Comparison of ENCODE assay signal across 8 cellular contexts in genomic region chr17:40355123-40355803, GRCh38.
DNase-seq lines count a peak whose midpoint lies in the region; TF ChIP-seq lines count a peak whose summit lies in the region.

No MANE protein-coding gene starts in this region.

- peaks cover 4% of the 10 kb centered on the region for H3K27me3 Mint-ChIP-seq in nephron (ENCODE audit: low read depth)

- H3K9me3 Mint-ChIP-seq in nephron = no peaks in the 10 kb centered on the region

- DNase-seq in NCI-H524 (lab: John Stamatoyannopoulos, UW) (peak; percentile 37 to 61), NCI-H524 treated with DMSO at 0.1 percent for 48 hours (lab: John Stamatoyannopoulos, UW) (no peak), NCI-H2227 treated with DMSO at 0.1 percent for 48 hours (lab: John Stamatoyannopoulos, UW) (peak; percentile 21), epidermal melanocyte (ENCODE audit: insufficient read length, low spot score) (peak; percentile 93), NCI-H187 treated with DMSO at 0.1 percent for 48 hours (lab: John Stamatoyannopoulos, UW) (no peak)
- DNase-seq in activated CD8-positive, alpha-beta memory T cell treated with anti-CD3 and anti-CD28 coated beads, Interleukin-2, amount 50 U/mL, for 24 hours (ENCODE audit: extremely low read depth) = peak; percentile 38
- peak; percentile 50 to 85 (median 76) for DNase-seq in stimulated activated naive CD4-positive, alpha-beta T cell (lab: John Stamatoyannopoulos, UW)

- peaks cover 65% of the 10 kb centered on the region for H3K4me1 Mint-ChIP-seq in nephron

- peak; percentile 93 to 98 (median 94) for TF ChIP-seq CTCF in nephron (IDR thresholded peaks at IDR 0.05; ENCODE audit: unreplicated experiment in 3 of 3)

- H3K36me3 Mint-ChIP-seq in nephron (ENCODE audit: low read depth) = peaks cover 30% of the 10 kb centered on the region

- peak overlapping the region; percentile 66 to 95 (median 83) for H3K27ac Mint-ChIP-seq in nephron

- peak overlapping the region in 2 of 3 experiments; percentile 45 to 70 for H3K4me3 Mint-ChIP-seq in nephron

Comparison
In these comparisons a context has a peak if more than half of its experiments do, and no peak if none do; other contexts are left out.
1. DNase-seq: peak in NCI-H524 (2 of 2), NCI-H2227 treated with DMSO at 0.1 percent for 48 hours (single experiment), activated CD8-positive, alpha-beta memory T cell treated with anti-CD3 and anti-CD28 coated beads, Interleukin-2, amount 50 U/mL, for 24 hours (single experiment), epidermal melanocyte (single experiment) and stimulated activated naive CD4-positive, alpha-beta T cell (6 of 6); none in NCI-H524 treated with DMSO at 0.1 percent for 48 hours (single experiment) and NCI-H187 treated with DMSO at 0.1 percent for 48 hours (single experiment).